2 cellular contexts compared by ENCODE assay signal in genomic region chr3:38281895-38282686, GRCh38.
TF ChIP-seq lines count a peak whose summit lies in the region.

Gene SLC22A14 (plus strand): TSS chr3:38282294. CDS start chr3:38306027, 23,733 bp downstream.

TF ChIP-seq in HEK293T, 16 proteins besides CTCF, POLR2A, EP300 and RAD21:
- no peak for TF ChIP-seq HDGF (IDR thresholded peaks at IDR 0.05; ENCODE audit: borderline replicate concordance)
- TF ChIP-seq SUZ12 (IDR thresholded peaks at IDR 0.05): no peak
- TF ChIP-seq TARDBP (IDR thresholded peaks at IDR 0.05): no peak

TF ChIP-seq in K562, 482 proteins besides CTCF, POLR2A, EP300 and RAD21:
- TF ChIP-seq, protein P1, sequence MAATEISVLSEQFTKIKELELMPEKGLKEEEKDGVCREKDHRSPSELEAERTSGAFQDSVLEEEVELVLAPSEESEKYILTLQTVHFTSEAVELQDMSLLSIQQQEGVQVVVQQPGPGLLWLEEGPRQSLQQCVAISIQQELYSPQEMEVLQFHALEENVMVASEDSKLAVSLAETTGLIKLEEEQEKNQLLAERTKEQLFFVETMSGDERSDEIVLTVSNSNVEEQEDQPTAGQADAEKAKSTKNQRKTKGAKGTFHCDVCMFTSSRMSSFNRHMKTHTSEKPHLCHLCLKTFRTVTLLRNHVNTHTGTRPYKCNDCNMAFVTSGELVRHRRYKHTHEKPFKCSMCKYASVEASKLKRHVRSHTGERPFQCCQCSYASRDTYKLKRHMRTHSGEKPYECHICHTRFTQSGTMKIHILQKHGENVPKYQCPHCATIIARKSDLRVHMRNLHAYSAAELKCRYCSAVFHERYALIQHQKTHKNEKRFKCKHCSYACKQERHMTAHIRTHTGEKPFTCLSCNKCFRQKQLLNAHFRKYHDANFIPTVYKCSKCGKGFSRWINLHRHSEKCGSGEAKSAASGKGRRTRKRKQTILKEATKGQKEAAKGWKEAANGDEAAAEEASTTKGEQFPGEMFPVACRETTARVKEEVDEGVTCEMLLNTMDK (IDR thresholded peaks at IDR 0.05; ENCODE audit: borderline replicate concordance, insufficient read depth, low read depth, low read length, poor library complexity, severe bottlenecking): peak; percentile 54
- TF ChIP-seq ZBTB7A (IDR thresholded peaks at IDR 0.05; ENCODE audit: borderline replicate concordance, control insufficient read depth, low read depth, low read length): peak; percentile 38; the same call in 1 of the 2 replicates
- TF ChIP-seq MYNN (IDR thresholded peaks at IDR 0.05): 0 out of 2 replicates have a peak, but pooled peaks have one; percentile 16
- TF ChIP-seq MYNN (CRISPR knock-in tag; IDR thresholded peaks at IDR 0.05): no peak
- no peak for TF ChIP-seq ZNF551 (CRISPR knock-in tag; IDR thresholded peaks at IDR 0.05)
- TF ChIP-seq KAT7 (CRISPR knock-in tag; IDR thresholded peaks at IDR 0.05; ENCODE audit: borderline replicate concordance): no peak
- TF ChIP-seq TFAP4 (CRISPR knock-in tag; IDR thresholded peaks at IDR 0.05; ENCODE audit: borderline replicate concordance): peak; percentile 31; the same call in 1 of the 2 replicates
- 0 out of 2 replicates have a peak, but pooled peaks have one; percentile 36 for TF ChIP-seq XRCC5 (IDR thresholded peaks at IDR 0.05; ENCODE audit: low read depth, low read length)
- TF ChIP-seq, protein P2, sequence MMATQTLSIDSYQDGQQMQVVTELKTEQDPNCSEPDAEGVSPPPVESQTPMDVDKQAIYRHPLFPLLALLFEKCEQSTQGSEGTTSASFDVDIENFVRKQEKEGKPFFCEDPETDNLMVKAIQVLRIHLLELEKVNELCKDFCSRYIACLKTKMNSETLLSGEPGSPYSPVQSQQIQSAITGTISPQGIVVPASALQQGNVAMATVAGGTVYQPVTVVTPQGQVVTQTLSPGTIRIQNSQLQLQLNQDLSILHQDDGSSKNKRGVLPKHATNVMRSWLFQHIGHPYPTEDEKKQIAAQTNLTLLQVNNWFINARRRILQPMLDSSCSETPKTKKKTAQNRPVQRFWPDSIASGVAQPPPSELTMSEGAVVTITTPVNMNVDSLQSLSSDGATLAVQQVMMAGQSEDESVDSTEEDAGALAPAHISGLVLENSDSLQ (IDR thresholded peaks at IDR 0.05): peak; percentile 61
- 0 out of 2 replicates have a peak, but pooled peaks have one; percentile 27 for TF ChIP-seq TOE1 (IDR thresholded peaks at IDR 0.05; ENCODE audit: borderline replicate concordance)
- no peak for TF ChIP-seq TOE1 (CRISPR knock-in tag; IDR thresholded peaks at IDR 0.05; ENCODE audit: borderline replicate concordance, low read depth)
- TF ChIP-seq SMC3 (conservative IDR thresholded peaks at IDR 0.05; ENCODE audit: insufficient read depth, low read depth, low read length): peak; percentile 65
- TF ChIP-seq VEZF1 (CRISPR knock-in tag; IDR thresholded peaks at IDR 0.05): peak; percentile 42
- no peak for TF ChIP-seq E2F5 (CRISPR knock-in tag; IDR thresholded peaks at IDR 0.05)
- 0 out of 2 replicates have a peak, but pooled peaks have one; percentile 17 for TF ChIP-seq CC2D1A (IDR thresholded peaks at IDR 0.05)
- TF ChIP-seq, protein P3, sequence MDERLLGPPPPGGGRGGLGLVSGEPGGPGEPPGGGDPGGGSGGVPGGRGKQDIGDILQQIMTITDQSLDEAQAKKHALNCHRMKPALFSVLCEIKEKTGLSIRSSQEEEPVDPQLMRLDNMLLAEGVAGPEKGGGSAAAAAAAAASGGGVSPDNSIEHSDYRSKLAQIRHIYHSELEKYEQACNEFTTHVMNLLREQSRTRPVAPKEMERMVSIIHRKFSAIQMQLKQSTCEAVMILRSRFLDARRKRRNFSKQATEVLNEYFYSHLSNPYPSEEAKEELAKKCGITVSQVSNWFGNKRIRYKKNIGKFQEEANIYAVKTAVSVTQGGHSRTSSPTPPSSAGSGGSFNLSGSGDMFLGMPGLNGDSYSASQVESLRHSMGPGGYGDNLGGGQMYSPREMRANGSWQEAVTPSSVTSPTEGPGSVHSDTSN (CRISPR knock-in tag; IDR thresholded peaks at IDR 0.05; ENCODE audit: low read depth): no peak
- TF ChIP-seq, protein P3 (tag; conservative IDR thresholded peaks at IDR 0.05; ENCODE audit: low read depth): peak; percentile 68
- 0 out of 4 replicates have a peak, but pooled peaks of 1 of the 2 experiments have one; percentile 51 for TF ChIP-seq MAZ (CRISPR knock-in tag; conservative IDR thresholded peaks at IDR 0.05 in 1 of 2, IDR thresholded peaks at IDR 0.05 in 1 of 2)
- TF ChIP-seq RBM25 (IDR thresholded peaks at IDR 0.05; ENCODE audit: low read depth, low read length, severe bottlenecking): no peak
- TF ChIP-seq MEIS2 (IDR thresholded peaks at IDR 0.05; ENCODE audit: partially characterized antibody): peak; percentile 81
